In the genomic region with DNA sequence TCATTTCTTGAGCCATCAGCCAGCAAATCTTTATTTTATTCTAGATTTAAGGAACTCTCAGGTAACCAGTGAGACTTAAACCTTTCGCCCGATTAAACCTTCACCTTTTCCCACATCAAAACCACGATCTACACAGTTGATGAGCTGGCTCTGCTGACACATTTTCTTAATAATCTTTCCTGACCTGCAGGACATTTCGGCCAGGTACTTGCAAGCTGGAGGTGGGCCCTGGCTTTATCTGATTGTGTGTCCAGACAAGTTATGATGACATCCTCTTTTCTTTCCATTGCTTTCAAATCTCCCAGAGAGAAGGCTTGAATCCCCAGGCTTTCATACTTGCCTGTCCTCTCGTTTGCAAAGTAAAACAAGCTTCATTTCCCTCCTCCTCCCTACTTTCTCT, we compare ENCODE assay signal across 27 cellular contexts.
"Had no signal": no experiment of that assay in that cellular context is flagged by ENCODE, and none has a peak within 500 bp of the region (broad histone marks: within the 10 kb centered on the region; RNA-seq: fewer than 3 reads in every experiment).

No MANE protein-coding gene starts in this region.

- H3K9me3 ChIP-seq: ascending aorta, breast epithelium, esophagus squamous epithelium, gastroesophageal sphincter had no signal

- H3K4me1 ChIP-seq: ascending aorta, breast epithelium, esophagus squamous epithelium, gastroesophageal sphincter, heart right ventricle had no signal

- H3K27ac ChIP-seq: ascending aorta, breast epithelium, coronary artery, dorsolateral prefrontal cortex, esophagus squamous epithelium, gastroesophageal sphincter, heart right ventricle had no signal

- ATAC-seq: activated CD4-positive, alpha-beta T cell treated with anti-CD3 and anti-CD28 coated beads for 36 hours; activated CD8-positive, alpha-beta T cell treated with anti-CD3 and anti-CD28 coated beads, Interleukin-2, amount 10 ng/mL, durations not matched to agents 7 days and 5 days; activated naive CD4-positive, alpha-beta T cell treated with anti-CD3 and anti-CD28 coated beads, Interleukin-2, amount 50 U/mL, for 72 hours; activated T-cell treated with anti-CD3 and anti-CD28 coated beads, Interleukin-2, amount 50 U/mL, for 72 hours; gastroesophageal sphincter; heart right ventricle had no signal

- H3K27me3 ChIP-seq: ascending aorta, breast epithelium, dorsolateral prefrontal cortex, esophagus squamous epithelium, gastroesophageal sphincter, heart right ventricle had no signal

- H3K4me3 ChIP-seq: ascending aorta, breast epithelium, coronary artery, dorsolateral prefrontal cortex, esophagus squamous epithelium, gastroesophageal sphincter, heart right ventricle had no signal

- DNase-seq: activated CD4-positive, alpha-beta memory T cell treated with anti-CD3 and anti-CD28 coated beads for 36 hours; activated CD4-positive, alpha-beta T cell treated with anti-CD3 and anti-CD28 coated beads for 36 hours; activated CD4-positive, alpha-beta T cell treated with anti-CD3 and anti-CD28 coated beads, Interleukin-2, amount 10 ng/mL, durations not matched to agents 24 days and 14 days; activated CD4-positive, CD25-positive, alpha-beta regulatory T cell; activated CD4-positive, CD25-positive, alpha-beta regulatory T cell treated with anti-CD3 and anti-CD28 coated beads, Interleukin-2, amount 50 U/mL, for 72 hours; activated CD8-positive, alpha-beta memory T cell treated with anti-CD3 and anti-CD28 coated beads, Interleukin-2, amount 50 U/mL, for 48 hours; activated CD8-positive, alpha-beta T cell treated with anti-CD3 and anti-CD28 coated beads, Interleukin-2, amount 10 ng/mL, durations not matched to agents 7 days and 5 days; activated gamma-delta T cell; activated naive CD4-positive, alpha-beta T cell; activated naive CD4-positive, alpha-beta T cell treated with anti-CD3 and anti-CD28 coated beads, Interleukin-2, amount 10 ng/mL, durations not matched to agents 7 days and 5 days; activated naive CD8-positive, alpha-beta T cell treated with anti-CD3 and anti-CD28 coated beads, Interleukin-2, amount 10 ng/mL, durations not matched to agents 7 days and 5 days; activated T-cell treated with anti-CD3 and anti-CD28 coated beads for 4 hours; activated T-cell treated with anti-CD3 and anti-CD28 coated beads, Interleukin-2, amount 50 U/mL, for 24 hours; activated T-cell treated with anti-CD3 and anti-CD28 coated beads, Interleukin-2, amount 50 U/mL, for 72 hours; dorsolateral prefrontal cortex; effector memory CD4-positive, alpha-beta T cell; endodermal cell; erythroblast; esophagus squamous epithelium; foreskin melanocyte; heart right ventricle; T-helper 2 cell had no signal

- H3K36me3 ChIP-seq: ascending aorta, breast epithelium, esophagus squamous epithelium, gastroesophageal sphincter, heart right ventricle had no signal
